Comparison of ENCODE assay signal across 10 cellular contexts in genomic region chr22:40597541-40598453, GRCh38. TPM values are rescaled to one million over a fixed set of nuclear protein-coding genes. Genes with fewer than 3 reads are reported as not detected.
DNase-seq lines count a peak whose midpoint lies in the region; ATAC-seq and TF ChIP-seq lines count a peak whose summit lies in the region.
"Had no signal": no experiment of that assay in that cellular context is flagged by ENCODE, and none has a peak within 500 bp of the region (broad histone marks: within the 10 kb centered on the region; RNA-seq: fewer than 3 reads in every experiment).

No MANE protein-coding gene starts in this region.

- H3K27ac ChIP-seq in brain microvascular endothelial cell (peak overlapping the region; percentile 6), thyroid gland (peak overlapping the region; percentile 81 to 84 (median 82))

- DNase-seq in brain microvascular endothelial cell (no peak), kidney glomerular epithelial cell (lab: John Stamatoyannopoulos, UW) (peak; percentile 64), thyroid gland (peak in 1 of 2 donors; percentile 23), NCI-H2029 treated with DMSO at 0.1 percent for 48 hours (lab: John Stamatoyannopoulos, UW) (no peak), cortex of kidney (lab: John Stamatoyannopoulos, UW) (no peak)
- DNase-seq: dermis blood vessel endothelial cell; DMS79; NK-92 treated with Interleukin-12 subunit alpha and Interleukin-12 subunit beta, amount 100 ng/mL, for 24 hours had no signal

- 0 out of 2 replicates have a peak, but pooled peaks have one; percentile 4 for TF ChIP-seq RAD21 in Ishikawa (IDR thresholded peaks at IDR 0.05; ENCODE audit: low read depth)

- no peak for ATAC-seq in GM18870 (IDR thresholded peaks at IDR 0.05; ENCODE audit: unreplicated experiment)

- peaks cover 67 to 81% of the 10 kb centered on the region in 2 donors for H3K4me1 ChIP-seq in thyroid gland

- 24 to 40% methylated on average over 7 of the region's 7 CpGs for WGBS in thyroid gland, 2 donors

- no peaks in the 10 kb centered on the region for H3K27me3 ChIP-seq in brain microvascular endothelial cell (replicated peaks)
- no peaks in the 10 kb centered on the region for H3K27me3 ChIP-seq in thyroid gland

- no peak for TF ChIP-seq EP300 in Ishikawa (IDR thresholded peaks at IDR 0.05; ENCODE audit: borderline replicate concordance)

- TF ChIP-seq CTCF in brain microvascular endothelial cell (IDR thresholded peaks at IDR 0.05; ENCODE audit: low read depth, low read length, missing control alignments): no peak
- no peak for TF ChIP-seq CTCF in thyroid gland (IDR thresholded peaks at IDR 0.05)

- TF ChIP-seq POLR2A in thyroid gland (IDR thresholded peaks at IDR 0.05): no peak

- H3K4me3 ChIP-seq in brain microvascular endothelial cell (ENCODE audit: low read depth, low read length) (no peak overlapping the region), thyroid gland (replicated peaks in 1 of 3) (no peak overlapping the region)

- no peaks in the 10 kb centered on the region for H3K9me3 ChIP-seq in thyroid gland

- intact Hi-C loops in thyroid gland (cut with DNase I): no loop called here

- H3K36me3 ChIP-seq in brain microvascular endothelial cell (replicated peaks) (no peaks in the 10 kb centered on the region), thyroid gland (no peaks in the 10 kb centered on the region)

- in situ Hi-C loops in brain microvascular endothelial cell (cut with HindIII; ENCODE audit: low pct_ligation_motif_present, low sequenced_read_pairs): no loop called here

TF ChIP-seq in Ishikawa, 13 proteins besides CTCF, POLR2A, EP300 and RAD21:
- TF ChIP-seq TAF1 (IDR thresholded peaks at IDR 0.05; ENCODE audit: low read depth) (no peak), MAX (IDR thresholded peaks at IDR 0.05) (0 out of 2 replicates have a peak, but pooled peaks have one; percentile 16)

RNA-seq across cellular contexts. Expression of gene MRTFA, which starts 38.7 kb away (rescaled TPM):
- 100 to 1,000 TPM in 3 of 4 donors, 10 to 100 TPM in 1; 81.4 to 210 (median 122) TPM for total RNA-seq in thyroid gland
